ENCODE assay signal across 10 cellular contexts in genomic region chr7:43612599-43613589, GRCh38. TPM values are rescaled to one million over a fixed set of nuclear protein-coding genes. Genes with fewer than 3 reads are reported as not detected.
DNase-seq lines count a peak whose midpoint lies in the region; ATAC-seq and TF ChIP-seq lines count a peak whose summit lies in the region.
"Had no signal": no experiment of that assay in that cellular context is flagged by ENCODE, and none has a peak within 500 bp of the region (broad histone marks: within the 10 kb centered on the region; RNA-seq: fewer than 3 reads in every experiment).

No MANE protein-coding gene starts in this region.

- no peaks in the 10 kb centered on the region for H3K27me3 ChIP-seq in brain microvascular endothelial cell (replicated peaks)

- peaks cover 49% of the 10 kb centered on the region for H3K36me3 ChIP-seq in brain microvascular endothelial cell (replicated peaks)

- intact Hi-C loops in activated CD4-positive, alpha-beta T cell treated with anti-CD3 and anti-CD28 coated beads, Interleukin-2, amount 10 ng/mL, durations not matched to agents 24 days and 14 days (cut with micrococcal nuclease): loop anchor here (1.0 kb wide), 4 partner anchors 8 to 35 kb away; no protein-coding TSS in a partner anchor

- H3K4me3 Mint-ChIP-seq in activated CD4-positive, alpha-beta T cell treated with anti-CD3 and anti-CD28 coated beads, Interleukin-2, amount 10 ng/mL, durations not matched to agents 24 days and 14 days: peak overlapping the region; percentile 29
- H3K4me3 Mint-ChIP-seq in stimulated activated naive CD8-positive, alpha-beta T cell treated with anti-CD3 and anti-CD28 coated beads, Interleukin-15, amount 100 ng/mL, for 72 hours: peak overlapping the region; percentile 53

- in situ Hi-C loops in brain microvascular endothelial cell (cut with HindIII; ENCODE audit: low pct_ligation_motif_present, low sequenced_read_pairs): no loop called here

- TF ChIP-seq CTCF in brain microvascular endothelial cell (IDR thresholded peaks at IDR 0.05; ENCODE audit: low read depth, low read length, missing control alignments): no peak

- H3K36me3 Mint-ChIP-seq in activated CD4-positive, alpha-beta T cell treated with anti-CD3 and anti-CD28 coated beads, Interleukin-2, amount 10 ng/mL, durations not matched to agents 24 days and 14 days (ENCODE audit: low read depth): peaks cover 62% of the 10 kb centered on the region

- H3K27me3 Mint-ChIP-seq in activated CD4-positive, alpha-beta T cell treated with anti-CD3 and anti-CD28 coated beads, Interleukin-2, amount 10 ng/mL, durations not matched to agents 24 days and 14 days: no peaks in the 10 kb centered on the region
- H3K27me3 Mint-ChIP-seq in stimulated activated naive CD8-positive, alpha-beta T cell treated with anti-CD3 and anti-CD28 coated beads, Interleukin-15, amount 100 ng/mL, for 72 hours: no peaks in the 10 kb centered on the region

- H3K4me3 ChIP-seq in brain microvascular endothelial cell (ENCODE audit: low read depth, low read length): no peak overlapping the region
- H3K4me3 ChIP-seq: A549, K562 had no signal

- H3K27ac ChIP-seq in brain microvascular endothelial cell: peak overlapping the region; percentile 13
- H3K27ac ChIP-seq: A549 had no signal

- peak; percentile 60 for ATAC-seq in HG03159 (IDR thresholded peaks at IDR 0.05; ENCODE audit: unreplicated experiment)
- ATAC-seq in stimulated activated naive CD8-positive, alpha-beta T cell treated with anti-CD3 and anti-CD28 coated beads, Interleukin-15, amount 100 ng/mL, for 72 hours: peak; percentile 93
- ATAC-seq: A549, K562 had no signal

- peak overlapping the region; percentile 74 for H3K27ac Mint-ChIP-seq in activated CD4-positive, alpha-beta T cell treated with anti-CD3 and anti-CD28 coated beads, Interleukin-2, amount 10 ng/mL, durations not matched to agents 24 days and 14 days
- H3K27ac Mint-ChIP-seq in stimulated activated naive CD8-positive, alpha-beta T cell treated with anti-CD3 and anti-CD28 coated beads, Interleukin-15, amount 100 ng/mL, for 72 hours: peak overlapping the region; percentile 91 to 94

- H3K4me1 Mint-ChIP-seq in activated CD4-positive, alpha-beta T cell treated with anti-CD3 and anti-CD28 coated beads, Interleukin-2, amount 10 ng/mL, durations not matched to agents 24 days and 14 days: peaks cover 39% of the 10 kb centered on the region
- H3K4me1 Mint-ChIP-seq in stimulated activated naive CD8-positive, alpha-beta T cell treated with anti-CD3 and anti-CD28 coated beads, Interleukin-15, amount 100 ng/mL, for 72 hours: peaks cover 57% of the 10 kb centered on the region

- DNase-seq in activated CD4-positive, alpha-beta T cell treated with anti-CD3 and anti-CD28 coated beads, Interleukin-2, amount 10 ng/mL, durations not matched to agents 24 days and 14 days: peak; percentile 59
- no peak for DNase-seq in activated CD4-positive, alpha-beta T cell treated with anti-CD3 and anti-CD28 coated beads, Interleukin-2, amount 50 U/mL, for 48 hours
- DNase-seq in brain microvascular endothelial cell (peak; percentile 22), activated gamma-delta T cell treated with Interleukin-2 at 50 U/mL for 16 hours (no peak), T1000 (lab: John Stamatoyannopoulos, UW) (no peak)
- DNase-seq in stimulated activated naive CD8-positive, alpha-beta T cell treated with anti-CD3 and anti-CD28 coated beads, Interleukin-15, amount 100 ng/mL, for 72 hours: peak; percentile 42 to 43
- no peak for DNase-seq in stimulated activated CD8-positive, alpha-beta memory T cell treated with anti-CD3 and anti-CD28 coated beads, Interleukin-4, amount 100 ng/mL, for 48 hours

- no peaks in the 10 kb centered on the region for H3K9me3 Mint-ChIP-seq in activated CD4-positive, alpha-beta T cell treated with anti-CD3 and anti-CD28 coated beads, Interleukin-2, amount 10 ng/mL, durations not matched to agents 24 days and 14 days
- no peaks in the 10 kb centered on the region for H3K9me3 Mint-ChIP-seq in stimulated activated naive CD8-positive, alpha-beta T cell treated with anti-CD3 and anti-CD28 coated beads, Interleukin-15, amount 100 ng/mL, for 72 hours

RNA-seq across cellular contexts. Expression of gene STK17A, which starts 30.0 kb away (rescaled TPM):
- total RNA-seq in activated CD4-positive, alpha-beta T cell treated with anti-CD3 and anti-CD28 coated beads, Interleukin-2, amount 10 ng/mL, durations not matched to agents 24 days and 14 days: 30.8 and 33.9 TPM in 2 replicates

Comparison
In these comparisons a context has a peak if more than half of its experiments do, and no peak if none do; other contexts are left out.
1. DNase-seq: peak in activated CD4-positive, alpha-beta T cell treated with anti-CD3 and anti-CD28 coated beads, Interleukin-2, amount 10 ng/mL, durations not matched to agents 24 days and 14 days (single experiment), brain microvascular endothelial cell (single experiment) and stimulated activated naive CD8-positive, alpha-beta T cell treated with anti-CD3 and anti-CD28 coated beads, Interleukin-15, amount 100 ng/mL, for 72 hours (2 of 2); none in activated CD4-positive, alpha-beta T cell treated with anti-CD3 and anti-CD28 coated beads, Interleukin-2, amount 50 U/mL, for 48 hours (0 of 2), activated gamma-delta T cell treated with Interleukin-2 at 50 U/mL for 16 hours (single experiment), stimulated activated CD8-positive, alpha-beta memory T cell treated with anti-CD3 and anti-CD28 coated beads, Interleukin-4, amount 100 ng/mL, for 48 hours (single experiment) and T1000 (single experiment).